Comparison of ENCODE assay signal across 8 cellular contexts in the genomic region with DNA sequence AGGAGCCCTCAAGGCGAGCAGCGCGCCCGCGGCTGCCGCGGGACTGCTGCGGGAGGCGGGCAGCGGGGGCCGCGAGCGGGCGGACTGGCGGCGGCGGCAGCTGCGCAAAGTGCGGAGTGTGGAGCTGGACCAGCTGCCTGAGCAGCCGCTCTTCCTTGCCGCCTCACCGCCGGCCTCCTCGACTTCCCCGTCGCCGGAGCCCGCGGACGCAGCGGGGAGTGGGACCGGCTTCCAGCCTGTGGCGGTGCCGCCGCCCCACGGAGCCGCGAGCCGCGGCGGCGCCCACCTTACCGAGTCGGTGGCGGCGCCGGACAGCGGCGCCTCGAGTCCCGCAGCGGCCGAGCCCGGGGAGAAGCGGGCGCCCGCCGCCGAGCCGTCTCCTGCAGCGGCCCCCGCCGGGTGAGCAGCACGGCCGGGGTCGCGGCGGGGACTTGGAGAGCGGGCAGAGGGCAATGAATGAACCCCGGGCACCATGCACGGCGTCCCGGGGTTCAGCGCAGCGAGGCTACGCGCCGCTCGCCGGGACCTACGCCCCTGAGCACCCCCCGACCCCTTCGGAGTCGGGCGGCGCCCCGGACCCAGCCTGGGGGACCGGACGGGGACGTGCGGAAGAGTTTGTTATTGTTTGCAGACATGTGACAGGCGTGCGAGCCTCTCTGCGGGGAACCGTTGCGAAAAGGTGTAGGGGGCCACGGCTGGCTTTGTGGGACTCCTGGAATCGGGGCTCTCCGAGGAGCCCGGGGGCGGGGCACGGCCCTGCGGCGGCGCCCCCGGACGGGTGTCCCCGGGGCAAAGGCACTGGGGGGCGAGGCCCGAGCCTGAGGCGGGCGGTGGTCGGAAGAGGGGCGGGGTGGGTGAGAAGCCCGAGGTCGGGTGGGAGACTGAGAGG. TPM values are rescaled to one million over a fixed set of nuclear protein-coding genes. Genes with fewer than 3 reads are reported as not detected.
DNase-seq lines count a peak whose midpoint lies in the region; ATAC-seq and TF ChIP-seq lines count a peak whose summit lies in the region.

No MANE protein-coding gene starts in this region.

- no peaks in the 10 kb centered on the region for H3K9me3 Mint-ChIP-seq in effector memory CD8-positive, alpha-beta T cell

- H4K20me1 ChIP-seq in GM23248 (ENCODE audit: insufficient read depth): no peaks in the 10 kb centered on the region

- POLR2A ChIA-PET in GM10248 (lab: Yijun Ruan, JAX): no interaction called here

- H3K4me2 ChIP-seq in GM23248 (ENCODE audit: unreplicated experiment): peak overlapping the region; percentile 83

- peak overlapping the region; percentile 89 to 92 for H3K4me3 Mint-ChIP-seq in effector memory CD8-positive, alpha-beta T cell

- peak overlapping the region; percentile 97 for H2AFZ ChIP-seq in GM23248

- TF ChIP-seq CTCF in GM10248 (IDR thresholded peaks at IDR 0.05; ENCODE audit: control extremely low read depth, extremely low read depth, low read depth, missing control alignments): no peak
- TF ChIP-seq CTCF in suprapubic skin (IDR thresholded peaks at IDR 0.05): no peak

- H3K27me3 ChIP-seq in GM23248 (replicated peaks; ENCODE audit: insufficient read depth): 0 out of 2 replicates have a peak, but pooled peaks cover 4% of the 10 kb centered on the region
- no peaks in the 10 kb centered on the region for H3K27me3 ChIP-seq in mucosa of rectum (ENCODE audit: control insufficient read depth in 2 of 2, insufficient read depth in 2 of 2, low read length in 2 of 2)
- H3K27me3 ChIP-seq in suprapubic skin: no peaks in the 10 kb centered on the region

- no peaks in the 10 kb centered on the region for H3K27me3 Mint-ChIP-seq in effector memory CD8-positive, alpha-beta T cell

- H3K4me1 Mint-ChIP-seq in effector memory CD8-positive, alpha-beta T cell (ENCODE audit: low read depth in 2 of 2): peaks cover 27 to 38% of the 10 kb centered on the region in 2 donors

- H3K79me2 ChIP-seq in GM23248 (ENCODE audit: insufficient read depth): peaks cover 48% of the 10 kb centered on the region

- H3F3A ChIP-seq in GM23248 (ENCODE audit: insufficient read depth): no peaks in the 10 kb centered on the region; the same call in 1 of the 2 replicates

- peak overlapping the region; percentile 90 to 96 for H3K27ac Mint-ChIP-seq in effector memory CD8-positive, alpha-beta T cell

- CTCF ChIA-PET in GM10248 (lab: Yijun Ruan, JAX): no interaction called here

- H3K9me3 ChIP-seq in GM23248 (ENCODE audit: low read depth): no peaks in the 10 kb centered on the region
- H3K9me3 ChIP-seq in KOPT-K1 (ENCODE audit: insufficient read depth, low read length, poor library complexity, severe bottlenecking): no peaks in the 10 kb centered on the region
- H3K9me3 ChIP-seq in mucosa of rectum (ENCODE audit: control insufficient read depth in 2 of 2, low read length in 2 of 2): no peaks in the 10 kb centered on the region
- H3K9me3 ChIP-seq in suprapubic skin: no peaks in the 10 kb centered on the region

- DNase-seq in GM10248 (ENCODE audit: extremely low spot score) (peak; percentile 73), GM23248 (peak; percentile 79), suprapubic skin (ENCODE audit: low spot score in 2 of 2) (peak in 1 of 2 donors; percentile 72), Kasumi-1 (lab: John Stamatoyannopoulos, UW) (no peak)
- peak; percentile 49 to 57 for DNase-seq in activated CD4-positive, alpha-beta T cell treated with anti-CD3 and anti-CD28 coated beads, Interleukin-2, amount 50 U/mL, for 48 hours
- peak; percentile 33 to 40 (median 38) for DNase-seq in effector memory CD8-positive, alpha-beta T cell

- H3K4me1 ChIP-seq in GM23248 (ENCODE audit: insufficient read depth): peaks cover 12% of the 10 kb centered on the region; the same call in 1 of the 2 replicates
- H3K4me1 ChIP-seq in mucosa of rectum (ENCODE audit: control insufficient read depth in 2 of 2, insufficient read depth in 2 of 2, low read length in 2 of 2): peaks cover 10 to 12% of the 10 kb centered on the region in 2 donors
- H3K4me1 ChIP-seq in suprapubic skin: peaks cover 39% of the 10 kb centered on the region

- peak overlapping the region; percentile 89 for H3K4me3 ChIP-seq in GM23248
- H3K4me3 ChIP-seq in mucosa of rectum (ENCODE audit: low read length in 2 of 2): peak overlapping the region; percentile 86 to 94
- H3K4me3 ChIP-seq in suprapubic skin: peak overlapping the region; percentile 79

- H3K36me3 ChIP-seq in GM23248 (ENCODE audit: low read depth): no peaks in the 10 kb centered on the region
- no peaks in the 10 kb centered on the region for H3K36me3 ChIP-seq in KOPT-K1 (ENCODE audit: insufficient read depth, low read length)
- no peaks in the 10 kb centered on the region for H3K36me3 ChIP-seq in mucosa of rectum (ENCODE audit: control insufficient read depth in 2 of 2, insufficient read depth in 2 of 2, low read length in 2 of 2)
- H3K36me3 ChIP-seq in suprapubic skin: no peaks in the 10 kb centered on the region

- H3K9me2 ChIP-seq in GM23248 (ENCODE audit: insufficient read depth): no peaks in the 10 kb centered on the region

- peaks cover 23% of the 10 kb centered on the region for H3K36me3 Mint-ChIP-seq in effector memory CD8-positive, alpha-beta T cell (ENCODE audit: insufficient read depth)

- TF ChIP-seq EP300 in suprapubic skin (IDR thresholded peaks at IDR 0.05): no peak

- peak; percentile 28 for ATAC-seq in effector memory CD8-positive, alpha-beta T cell (replicated peaks)

- in situ Hi-C loops in GM23248 (cut with MboI): no loop called here

- H3K9ac ChIP-seq in GM23248 (peak overlapping the region; percentile 78), mucosa of rectum (ENCODE audit: low read depth in 1 of 2, low read length in 2 of 2) (peak overlapping the region; percentile 79 to 93)

- WGBS in GM23248 (ENCODE audit: low coverage in 1 of 2, low lambda C conversion rate in 2 of 2, missing lambda C conversion rate in 2 of 2), 2 experiments: 2% methylated on average over 46 to 79 of the region's 116 CpGs
- WGBS in suprapubic skin: 0% methylated on average over 5 of the region's 116 CpGs

- peak in 1 of 2 donors; percentile 37 for TF ChIP-seq POLR2A in suprapubic skin (IDR thresholded peaks at IDR 0.05)

- H3K27ac ChIP-seq in GM23248 (peak overlapping the region; percentile 37), KOPT-K1 (ENCODE audit: low read depth, low read length, poor library complexity, severe bottlenecking) (peak overlapping the region; percentile 51), mucosa of rectum (ENCODE audit: low read depth in 2 of 2, low read length in 2 of 2) (peak overlapping the region; percentile 90 to 93), suprapubic skin (peak overlapping the region; percentile 99)

RNA-seq across cellular contexts. Expression of gene MAP3K1, which starts 0.6 kb away (rescaled TPM):
- 4.3 and 4.6 TPM in 2 replicates for total RNA-seq in GM23248 (2014; rRNA removed; shearing (Covaris generic))
- polyA plus RNA-seq in GM23248 (2016; fragmentation: Nextera tagmentation; extraction: Ambion mirVana): 1.7 and 1.8 TPM in 2 replicates
- 10 to 100 TPM; 48.4 to 89.2 (median 61.1) TPM for total RNA-seq in suprapubic skin

Comparison
In these comparisons a context has a peak if more than half of its experiments do, and no peak if none do; other contexts are left out.
1. DNase-seq: peak in GM10248 (single experiment), GM23248 (single experiment), activated CD4-positive, alpha-beta T cell treated with anti-CD3 and anti-CD28 coated beads, Interleukin-2, amount 50 U/mL, for 48 hours (2 of 2) and effector memory CD8-positive, alpha-beta T cell (3 of 3); none in Kasumi-1 (0 of 2).
2. H3K27ac ChIP-seq: peak in every context shown above with its lines; median percentile 99 in suprapubic skin; 92 in mucosa of rectum; 51 in KOPT-K1; 37 in GM23248.
3. Peak in every context shown above with its lines, with median percentiles within 50 percentile points of each other: H3K4me3 ChIP-seq.